Comparison of ENCODE assay signal across 8 cellular contexts in the genomic region with DNA sequence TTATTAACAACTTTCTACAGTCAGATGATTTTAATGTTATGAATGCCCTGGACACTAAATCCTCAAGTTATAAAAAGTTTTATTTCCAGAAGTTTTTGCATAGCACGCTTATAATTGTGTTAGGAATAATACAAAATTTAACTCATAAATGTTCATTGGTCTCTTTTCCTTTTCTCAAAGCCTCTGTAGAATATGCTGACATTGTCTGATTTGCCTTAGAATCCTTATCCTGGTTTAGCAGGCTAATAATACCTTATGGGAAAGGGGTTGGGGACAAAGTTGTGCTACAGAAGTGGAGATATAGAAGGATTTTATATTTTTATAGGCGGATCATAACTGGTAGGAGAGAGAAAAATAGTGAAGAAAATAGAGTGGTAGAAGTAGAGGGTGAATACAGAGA.
"Had no signal": no experiment of that assay in that cellular context is flagged by ENCODE, and none has a peak within 500 bp of the region (broad histone marks: within the 10 kb centered on the region; RNA-seq: fewer than 3 reads in every experiment).

No MANE protein-coding gene starts in this region.

- DNase-seq: GDM1, GF-D8 had no signal

- FAIRE-seq: G401.6, GM12878, GM12891, GM12892, GM18507, GM19239 had no signal

- ATAC-seq: GM12878 had no signal

- H3K4me3 ChIP-seq: GM12878 had no signal
